ENCODE assay signal across 12 cellular contexts in the genomic region with DNA sequence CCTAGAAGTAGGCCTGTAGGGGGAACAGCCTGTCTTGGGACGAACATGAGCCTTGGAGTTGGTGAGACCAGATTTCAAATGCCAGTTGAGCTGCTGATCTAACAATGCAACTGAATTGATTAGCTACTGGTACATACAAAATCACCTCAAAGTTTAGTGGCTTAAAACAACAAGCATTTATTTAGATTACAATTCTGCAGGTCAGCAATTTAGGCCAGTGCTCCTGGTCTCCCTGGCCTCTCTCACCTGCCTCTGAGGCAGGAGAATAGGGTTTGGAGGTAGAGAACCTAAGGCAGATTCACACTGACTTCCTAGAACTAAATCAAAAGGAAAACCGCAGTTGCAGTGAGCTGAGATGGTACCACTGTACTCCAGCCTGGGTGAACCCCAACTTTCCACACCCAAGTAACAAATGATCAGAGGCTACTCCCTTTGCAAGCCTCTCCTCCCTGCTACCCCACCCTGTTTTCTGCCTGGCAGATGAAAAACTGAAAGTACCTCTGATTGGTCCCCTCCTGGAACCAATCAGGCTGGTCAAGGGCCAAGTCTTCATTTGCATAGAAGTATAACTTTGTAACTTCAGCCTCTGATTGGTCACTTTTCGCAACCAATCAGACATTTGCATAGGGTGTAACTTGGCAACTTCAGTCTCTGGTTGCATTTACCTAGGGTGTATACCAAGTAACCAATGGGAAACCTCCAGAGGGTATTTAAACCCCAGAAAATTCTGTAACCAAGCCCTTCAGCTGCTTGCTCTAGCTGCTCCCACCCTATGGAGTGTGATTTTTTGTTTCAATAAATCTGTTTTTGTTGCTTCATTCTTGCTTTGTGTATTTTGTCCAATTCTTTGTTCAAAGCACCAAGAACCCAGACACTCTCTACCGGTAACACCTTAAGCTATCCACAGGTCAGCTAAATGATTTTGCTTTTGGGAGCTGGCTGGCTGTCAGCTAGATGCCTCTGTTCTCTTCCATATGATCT. TPM values are rescaled to one million over a fixed set of nuclear protein-coding genes. Genes with fewer than 3 reads are reported as not detected.
DNase-seq lines count a peak whose midpoint lies in the region; ATAC-seq and TF ChIP-seq lines count a peak whose summit lies in the region.
"Had no signal": no experiment of that assay in that cellular context is flagged by ENCODE, and none has a peak within 500 bp of the region (broad histone marks: within the 10 kb centered on the region; RNA-seq: fewer than 3 reads in every experiment).

No MANE protein-coding gene starts in this region.

- no peak for TF ChIP-seq POLR2A in lower leg skin (IDR thresholded peaks at IDR 0.05)

- H3K4me3 ChIP-seq in AG10803 (ENCODE audit: low read length) (no peak overlapping the region), HAP-1 (no peak overlapping the region), fibroblast of pulmonary artery (replicated peaks; ENCODE audit: low read depth, low read length) (no peak overlapping the region), lower leg skin (ENCODE audit: low read depth, poor library complexity, severe bottlenecking) (no peak overlapping the region)

- no peaks in the 10 kb centered on the region for H3K9me3 ChIP-seq in HAP-1
- H3K9me3 ChIP-seq: neutrophil had no signal

- ATAC-seq in GM18520 (IDR thresholded peaks at IDR 0.05; ENCODE audit: unreplicated experiment), result no peak
- no peak for ATAC-seq in HG02973 (IDR thresholded peaks at IDR 0.05; ENCODE audit: unreplicated experiment)

- TF ChIP-seq CTCF in AG10803 (conservative IDR thresholded peaks at IDR 0.05; ENCODE audit: low read length), result no peak
- no peak for TF ChIP-seq CTCF in fibroblast of pulmonary artery (IDR thresholded peaks at IDR 0.05; ENCODE audit: low read length, missing control alignments)
- TF ChIP-seq CTCF in lower leg skin (IDR thresholded peaks at IDR 0.05), result no peak

- 90 to 91% methylated on average over 4 of the region's 4 CpGs for WGBS in lower leg skin, 2 donors

- peak; percentile 8 for DNase-seq in AG10803 (ENCODE audit: low read depth)
- DNase-seq in HAP-1 (ENCODE audit: low spot score in 2 of 2), result peak; percentile 17 to 69
- DNase-seq in SK-MEL-5 (ENCODE audit: low read depth, low spot score), result peak; percentile 61
- peak; percentile 20 for DNase-seq in fibroblast of pulmonary artery (ENCODE audit: low read depth)
- DNase-seq in AG20443 (ENCODE audit: low spot score), result no peak
- DNase-seq in lower leg skin (ENCODE audit: low spot score in 2 of 2), result no peak
- DNase-seq: activated naive CD4-positive, alpha-beta T cell treated with anti-CD3 and anti-CD28 coated beads, Interleukin-2, amount 50 U/mL, for 16 hours; DMS153; SHP77 had no signal

- H3K27me3 ChIP-seq in HAP-1 (ENCODE audit: low read depth), result no peaks in the 10 kb centered on the region

- intact Hi-C loops in lower leg skin (cut with DNase I; ENCODE audit: low total_unique reads), result no loop called here

- H3K36me3 ChIP-seq in HAP-1 (replicated peaks), result no peaks in the 10 kb centered on the region
- H3K36me3 ChIP-seq: neutrophil had no signal

- in situ Hi-C loops in HAP-1 (cut with MboI; ENCODE audit: low sequenced_read_pairs) (no loop called here), SK-MEL-5 (cut with HindIII; ENCODE audit: low pct_unique_long_range_greater_than_20kb, low sequenced_read_pairs) (no loop called here)

- H3K4me1 ChIP-seq in HAP-1, result peaks cover 5% of the 10 kb centered on the region

RNA-seq across cellular contexts. Expression of gene UBR2, which starts 8.1 kb away (rescaled TPM):
- total RNA-seq in SK-MEL-5 (2014; rRNA removed; shearing (Covaris generic)), result 17.9 and 19.9 TPM in 2 replicates
- polyA plus RNA-seq in SK-MEL-5 (2015; cell fraction: cytosol; rRNA removed), result 8.1 and 10.8 TPM in 2 replicates
- 18.1 and 20.2 TPM in 2 replicates for polyA plus RNA-seq in SK-MEL-5 (2015; cell fraction: nucleus; rRNA removed)
- 10 to 100 TPM; 22.7 to 28.7 (median 25.3) TPM for total RNA-seq in lower leg skin

Comparison
In these comparisons a context has a peak if more than half of its experiments do, and no peak if none do; other contexts are left out.
1. DNase-seq: peak in AG10803 (single experiment), HAP-1 (2 of 2), SK-MEL-5 (single experiment) and fibroblast of pulmonary artery (single experiment); none in AG20443 (single experiment) and lower leg skin (0 of 2).